In the genomic region with DNA sequence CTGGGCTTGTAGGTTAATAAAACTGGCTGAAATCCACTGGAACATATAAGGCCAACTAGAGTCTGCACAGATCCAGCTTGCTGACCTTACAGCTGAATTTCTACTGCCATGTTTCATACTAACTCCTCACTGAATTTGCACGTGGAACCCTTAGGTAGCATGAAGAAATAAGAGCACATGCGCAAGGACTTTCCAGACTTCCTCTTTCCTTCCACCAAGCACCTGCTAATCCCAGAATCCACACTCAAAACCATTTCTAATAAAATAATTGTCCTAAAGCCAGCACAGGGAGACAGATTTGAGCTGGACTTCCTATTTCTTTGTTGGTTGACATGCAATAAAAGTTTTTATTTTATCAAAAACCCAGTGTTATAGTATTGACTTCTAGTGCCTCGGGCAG, we compare ENCODE assay signal across 27 cellular contexts. TPM values are rescaled to one million over a fixed set of nuclear protein-coding genes. Genes with fewer than 3 reads are reported as not detected.
DNase-seq lines count a peak whose midpoint lies in the region; ATAC-seq, FAIRE-seq and TF ChIP-seq lines count a peak whose summit lies in the region.
"Had no signal": no experiment of that assay in that cellular context is flagged by ENCODE, and none has a peak within 500 bp of the region (broad histone marks: within the 10 kb centered on the region; RNA-seq: fewer than 3 reads in every experiment).

No MANE protein-coding gene starts in this region.

- no peaks in the 10 kb centered on the region for H3K9me3 Mint-ChIP-seq in activated CD8-positive, alpha-beta memory T cell treated with anti-CD3 and anti-CD28 coated beads, Interleukin-2, amount 10 ng/mL, durations not matched to agents 7 days and 5 days (ENCODE audit: low read depth)
- H3K9me3 Mint-ChIP-seq in osteocyte (ENCODE audit: unreplicated experiment), result no peaks in the 10 kb centered on the region
- H3K9me3 Mint-ChIP-seq: activated naive CD8-positive, alpha-beta T cell treated with anti-CD3 and anti-CD28 coated beads, Interleukin-2, amount 50 U/mL, for 24 hours; memory B cell had no signal

- intact Hi-C loops in GM12878 (cut with micrococcal nuclease; ENCODE audit: unreplicated experiment), result no loop called here
- intact Hi-C loops in Right ventricle myocardium inferior (cut with DNase I), result no loop called here

- H3K4me2 ChIP-seq in DND-41 (ENCODE audit: insufficient read depth, low read length) (no peak overlapping the region), GM12878 (ENCODE audit: control insufficient read depth, insufficient read depth) (no peak overlapping the region)
- H3K4me2 ChIP-seq: hepatocyte had no signal

- H3K4me3 Mint-ChIP-seq in activated CD8-positive, alpha-beta memory T cell treated with anti-CD3 and anti-CD28 coated beads, Interleukin-2, amount 10 ng/mL, durations not matched to agents 7 days and 5 days, result peak overlapping the region; percentile 79
- H3K4me3 Mint-ChIP-seq in osteocyte (ENCODE audit: unreplicated experiment), result peak overlapping the region; percentile 60

- BruUV-seq in GM12878 (replicated peaks; lab: Mats Ljungman, UMichigan), result no TSS peak

- H3K27ac Mint-ChIP-seq in activated CD8-positive, alpha-beta memory T cell treated with anti-CD3 and anti-CD28 coated beads, Interleukin-2, amount 10 ng/mL, durations not matched to agents 7 days and 5 days, result no peak overlapping the region
- H3K27ac Mint-ChIP-seq in osteocyte (ENCODE audit: unreplicated experiment), result no peak overlapping the region
- H3K27ac Mint-ChIP-seq: memory B cell had no signal

- TF ChIP-seq RAD21 in GM12878 (IDR thresholded peaks at IDR 0.05; ENCODE audit: insufficient read depth, low read depth, low read length), result no peak

- H4K20me1 ChIP-seq in DND-41 (ENCODE audit: insufficient read depth, low read length) (no peaks in the 10 kb centered on the region), GM12878 (ENCODE audit: control insufficient read depth, insufficient read depth) (no peaks in the 10 kb centered on the region)

- H3K4me3 ChIP-seq in DND-41 (ENCODE audit: low read depth in 1 of 2, low read length in 2 of 2) (no peak overlapping the region), GM12878 (no peak overlapping the region), gastroesophageal sphincter (no peak overlapping the region)
- H3K4me3 ChIP-seq: hepatocyte had no signal

- POLR2A ChIA-PET in GM12878 (lab: Charles Lee), result interaction anchor here (0.7 kb wide), 1 partner anchor 675 kb away, joined by 3 read pairs; no protein-coding TSS in a partner anchor

- H3K9me3 ChIP-seq in DND-41 (ENCODE audit: insufficient read depth, low read length, severe bottlenecking) (no peaks in the 10 kb centered on the region), GM12878 (replicated peaks; ENCODE audit: control insufficient read depth, insufficient read depth, low read length) (no peaks in the 10 kb centered on the region), gastroesophageal sphincter (no peaks in the 10 kb centered on the region)

- TF ChIP-seq POLR2A in GM12878 (IDR thresholded peaks at IDR 0.05; ENCODE audit: low read depth, low read length), result no peak
- TF ChIP-seq POLR2A in gastroesophageal sphincter (IDR thresholded peaks at IDR 0.05), result no peak

- TF ChIP-seq EP300 in GM12878 (IDR thresholded peaks at IDR 0.05; ENCODE audit: borderline replicate concordance in 1 of 2, control insufficient read depth in 1 of 2, low read depth in 2 of 2, low read length in 2 of 2), result no peak
- TF ChIP-seq EP300 in gastroesophageal sphincter (IDR thresholded peaks at IDR 0.05), result no peak

- RAD21 ChIA-PET in GM12878 (lab: Charles Lee; ENCODE audit: unreplicated experiment), result no interaction called here

- no peak for TF ChIP-seq CTCF in DND-41 (IDR thresholded peaks at IDR 0.05; ENCODE audit: borderline replicate concordance, extremely low read depth, low read length, poor library complexity, severe bottlenecking)
- TF ChIP-seq CTCF in GM12878 (IDR thresholded peaks at IDR 0.05 in 2 of 3, conservative IDR thresholded peaks at IDR 0.05 in 1 of 3; ENCODE audit: control insufficient read depth in 2 of 3, extremely low read depth in 1 of 3, insufficient read depth in 1 of 3, low read depth in 3 of 3, low read length in 3 of 3), result no peak
- TF ChIP-seq CTCF in osteocyte (IDR thresholded peaks at IDR 0.05), result no peak
- no peak for TF ChIP-seq CTCF in gastroesophageal sphincter (IDR thresholded peaks at IDR 0.05)

- in situ Hi-C loops in GM12878 (cut with MboI), result no loop called here

- CTCF ChIA-PET in activated CD8-positive, alpha-beta memory T cell treated with anti-CD3 and anti-CD28 coated beads, Interleukin-2, amount 10 ng/mL, durations not matched to agents 7 days and 5 days (lab: Charles Lee), result no interaction called here
- CTCF ChIA-PET in GM12878 (lab: Yijun Ruan, JAX), result interaction anchor here (1.1 kb wide), 1 partner anchor 405 kb away, joined by 3 read pairs; no protein-coding TSS in a partner anchor

- no peak for FAIRE-seq in GM12878 (lab: Jason Lieb, UNC)
- FAIRE-seq: small intestine had no signal

- DNase-seq in activated CD8-positive, alpha-beta memory T cell treated with anti-CD3 and anti-CD28 coated beads, Interleukin-2, amount 10 ng/mL, durations not matched to agents 7 days and 5 days, result no peak
- no peak for DNase-seq in activated CD8-positive, alpha-beta memory T cell treated with anti-CD3 and anti-CD28 coated beads for 24 hours
- DNase-seq in DND-41 (no peak), GM12878 (ENCODE audit: low read depth, low spot score) (no peak), osteocyte (ENCODE audit: extremely low spot score, unreplicated experiment) (no peak), Right ventricle myocardium inferior (ENCODE audit: missing footprints) (no peak)
- DNase-seq: activated naive CD8-positive, alpha-beta T cell treated with anti-CD3 and anti-CD28 coated beads, Interleukin-2, amount 50 U/mL, for 24 hours; EL; H7; NCI-H1105 treated with DMSO at 0.1 percent for 48 hours; NCI-H2029; NCI-H345; NCI-H774; retina; small intestine; stimulated activated CD4-positive, alpha-beta T cell treated with anti-CD3 and anti-CD28 coated beads, Interleukin-1b, Interleukin-23, amount 100 ng/mL, for 48 hours had no signal

- H3K36me3 ChIP-seq in DND-41 (ENCODE audit: insufficient read depth, low read length) (no peaks in the 10 kb centered on the region), GM12878 (ENCODE audit: control insufficient read depth in 2 of 2, insufficient read depth in 2 of 2, low read length in 1 of 2) (no peaks in the 10 kb centered on the region), gastroesophageal sphincter (no peaks in the 10 kb centered on the region)

- peak overlapping the region; percentile 98; the same call in 1 of the 2 replicates for H2AFZ ChIP-seq in DND-41 (ENCODE audit: low read depth, low read length)
- no peak overlapping the region for H2AFZ ChIP-seq in GM12878 (ENCODE audit: control insufficient read depth, low read depth, low read length)
- H2AFZ ChIP-seq: hepatocyte had no signal

- H3K36me3 Mint-ChIP-seq in activated CD8-positive, alpha-beta memory T cell treated with anti-CD3 and anti-CD28 coated beads, Interleukin-2, amount 10 ng/mL, durations not matched to agents 7 days and 5 days, result peaks cover 2% of the 10 kb centered on the region
- H3K36me3 Mint-ChIP-seq in osteocyte (ENCODE audit: unreplicated experiment), result no peaks in the 10 kb centered on the region

- SMC1A ChIA-PET in GM12878 (lab: Charles Lee; ENCODE audit: uncharacterized antibody, unreplicated experiment), result interaction anchor here (0.7 kb wide), 1 partner anchor 35 kb away, joined by 4 read pairs; no protein-coding TSS in a partner anchor

- peaks cover 17% of the 10 kb centered on the region for H3K27me3 Mint-ChIP-seq in activated CD8-positive, alpha-beta memory T cell treated with anti-CD3 and anti-CD28 coated beads, Interleukin-2, amount 10 ng/mL, durations not matched to agents 7 days and 5 days
- peaks cover 5% of the 10 kb centered on the region for H3K27me3 Mint-ChIP-seq in osteocyte (ENCODE audit: unreplicated experiment)
- H3K27me3 Mint-ChIP-seq: activated naive CD8-positive, alpha-beta T cell treated with anti-CD3 and anti-CD28 coated beads, Interleukin-2, amount 50 U/mL, for 24 hours had no signal

- H3K27ac ChIP-seq in DND-41 (ENCODE audit: low read length) (no peak overlapping the region), GM12878 (ENCODE audit: control insufficient read depth, insufficient read depth) (no peak overlapping the region), gastroesophageal sphincter (no peak overlapping the region)
- H3K27ac ChIP-seq: hepatocyte had no signal

- ATAC-seq in activated CD8-positive, alpha-beta memory T cell treated with anti-CD3 and anti-CD28 coated beads, Interleukin-2, amount 10 ng/mL, durations not matched to agents 7 days and 5 days, result no peak
- no peak for ATAC-seq in DND-41 (ENCODE audit: insufficient read depth, low read depth)
- no peak for ATAC-seq in GM12878
- no peak for ATAC-seq in HG03095 (IDR thresholded peaks at IDR 0.05; ENCODE audit: unreplicated experiment)
- no peak for ATAC-seq in Right ventricle myocardium inferior
- ATAC-seq in gastroesophageal sphincter, result no peak
- ATAC-seq: activated naive CD8-positive, alpha-beta T cell treated with anti-CD3 and anti-CD28 coated beads, Interleukin-2, amount 50 U/mL, for 24 hours; SK-N-SH treated with all-trans-retinoic acid at 6 μM for 48 hours had no signal

- no peaks in the 10 kb centered on the region for H3K79me2 ChIP-seq in DND-41 (ENCODE audit: insufficient read depth, low read length)
- H3K79me2 ChIP-seq in GM12878 (ENCODE audit: control insufficient read depth, insufficient read depth, low read length), result no peaks in the 10 kb centered on the region
- H3K79me2 ChIP-seq: hepatocyte had no signal

- H3K4me1 ChIP-seq in DND-41 (ENCODE audit: insufficient read depth, low read length) (peaks cover 22% of the 10 kb centered on the region), GM12878 (ENCODE audit: control insufficient read depth, insufficient read depth, low read length) (no peaks in the 10 kb centered on the region), gastroesophageal sphincter (peaks cover 0 to 18% (median 3%) of the 10 kb centered on the region in 3 donors)

- 76% methylated on average over 3 of the region's 3 CpGs for WGBS in GM12878 (ENCODE audit: insufficient coverage, insufficient replicate concordance, low lambda C conversion rate, missing lambda C conversion rate)
- 84 to 93% methylated on average over 3 of the region's 3 CpGs for WGBS in gastroesophageal sphincter (ENCODE audit: low coverage in 1 of 2), 2 donors

- peaks cover 19% of the 10 kb centered on the region for H3K4me1 Mint-ChIP-seq in activated CD8-positive, alpha-beta memory T cell treated with anti-CD3 and anti-CD28 coated beads, Interleukin-2, amount 10 ng/mL, durations not matched to agents 7 days and 5 days
- H3K4me1 Mint-ChIP-seq in osteocyte (ENCODE audit: unreplicated experiment), result peaks cover 5% of the 10 kb centered on the region

- H3K27me3 ChIP-seq in DND-41 (ENCODE audit: insufficient read depth, low read length, poor library complexity) (no peaks in the 10 kb centered on the region), GM12878 (replicated peaks in 1 of 2; ENCODE audit: control insufficient read depth in 2 of 2, insufficient read depth in 2 of 2, low read length in 1 of 2) (no peaks in the 10 kb centered on the region), gastroesophageal sphincter (no peaks in the 10 kb centered on the region)
- H3K27me3 ChIP-seq: hepatocyte had no signal

- H3K9ac ChIP-seq in DND-41 (ENCODE audit: low read depth, low read length), result no peak overlapping the region
- no peak overlapping the region for H3K9ac ChIP-seq in GM12878 (ENCODE audit: control insufficient read depth, insufficient read depth, low read length)

RNA-seq across cellular contexts. Expression of gene NPVF, which starts 46.7 kb away (rescaled TPM):
- not detected for total RNA-seq in activated CD8-positive, alpha-beta memory T cell treated with anti-CD3 and anti-CD28 coated beads, Interleukin-2, amount 10 ng/mL, durations not matched to agents 7 days and 5 days
- total RNA-seq in GM12878 (2013; cell fraction: nucleolus; rRNA removed), result not detected in 2 replicates
- not detected in 2 replicates for total RNA-seq in GM12878 (2014; rRNA removed)
- total RNA-seq in GM12878 (2014; rRNA removed; fragmentation: Illumina TruSeq; extraction: Trizol), result not detected in 2 replicates
- not detected in 2 replicates for total RNA-seq in GM12878 (2021)
- not detected for polyA plus RNA-seq in GM12878 (2011; ENCODE audit: low read depth)
- not detected in 2 replicates for polyA plus RNA-seq in GM12878 (2011; rRNA removed)
- not detected in 2 replicates for polyA plus RNA-seq in GM12878 (2011; cell fraction: cytosol; rRNA removed)
- polyA plus RNA-seq in GM12878 (2011; cell fraction: nucleus; rRNA removed), result not detected in 2 replicates
- not detected in 2 replicates for polyA plus RNA-seq in GM12878 (2012)
- not detected in 2 replicates for polyA plus RNA-seq in GM12878 (2014; fragmentation: Illumina TruSeq; extraction: Trizol)
- polyA plus RNA-seq in GM12878 (2014; fragmentation: Nextera tagmentation; extraction: Ambion mirVana), result not detected
- not detected in 2 replicates for polyA plus RNA-seq in GM12878 (2014; rRNA removed)
- polyA plus RNA-seq in GM12878 (2016; fragmentation: Nextera tagmentation; extraction: Ambion mirVana), result not detected
- not detected in 2 replicates for polyA minus RNA-seq in GM12878 (2011; rRNA and poly(A)+ RNA removed)
- not detected in 2 replicates for polyA minus RNA-seq in GM12878 (2011; cell fraction: cytosol; rRNA and poly(A)+ RNA removed)
- polyA minus RNA-seq in GM12878 (2011; cell fraction: nucleus; rRNA and poly(A)+ RNA removed), result not detected in 2 replicates
- total RNA-seq in osteocyte, result not detected in 2 replicates
- total RNA-seq in Right ventricle myocardium inferior, result not detected
- total RNA-seq in gastroesophageal sphincter, result not detected
- total RNA-seq: epithelial cell of proximal tubule, fibroblast of villous mesenchyme, H7, hepatocyte, OCI-LY7, osteoblast, ureter had no signal
- polyA plus RNA-seq: BJ, hepatocyte, small intestine had no signal

RNA-seq across cellular contexts. Expression of gene CYCS, which starts 56.5 kb away (rescaled TPM):
- 100 to 1,000 TPM; 137 to 160 TPM for total RNA-seq in activated CD8-positive, alpha-beta memory T cell treated with anti-CD3 and anti-CD28 coated beads, Interleukin-2, amount 10 ng/mL, durations not matched to agents 7 days and 5 days
- 33.1 and 34.4 TPM in 2 replicates for total RNA-seq in GM12878 (2013; cell fraction: nucleolus; rRNA removed)
- 113 and 149 TPM in 2 replicates for total RNA-seq in GM12878 (2014; rRNA removed)
- total RNA-seq in GM12878 (2014; rRNA removed; fragmentation: Illumina TruSeq; extraction: Trizol), result 199 and 221 TPM in 2 replicates
- 238 and 241 TPM in 2 replicates for total RNA-seq in GM12878 (2021)
- 48.2 TPM for polyA plus RNA-seq in GM12878 (2011; ENCODE audit: low read depth)
- polyA plus RNA-seq in GM12878 (2011; rRNA removed), result 150 and 272 TPM in 2 replicates
- polyA plus RNA-seq in GM12878 (2011; cell fraction: cytosol; rRNA removed), result 26.3 and 38.7 TPM in 2 replicates
- 27.8 and 30.2 TPM in 2 replicates for polyA plus RNA-seq in GM12878 (2011; cell fraction: nucleus; rRNA removed)
- 110 and 115 TPM in 2 replicates for polyA plus RNA-seq in GM12878 (2012)
- polyA plus RNA-seq in GM12878 (2014; fragmentation: Illumina TruSeq; extraction: Trizol), result 475 and 485 TPM in 2 replicates
- 100 to 1,000 TPM; 641 to 952 TPM for polyA plus RNA-seq in GM12878 (2014; fragmentation: Nextera tagmentation; extraction: Ambion mirVana)
- 130 and 188 TPM in 2 replicates for polyA plus RNA-seq in GM12878 (2014; rRNA removed)
- 100 to 1,000 TPM; 674 to 685 TPM for polyA plus RNA-seq in GM12878 (2016; fragmentation: Nextera tagmentation; extraction: Ambion mirVana)
- polyA minus RNA-seq in GM12878 (2011; rRNA and poly(A)+ RNA removed), result 14.2 and 24.3 TPM in 2 replicates
- polyA minus RNA-seq in GM12878 (2011; cell fraction: cytosol; rRNA and poly(A)+ RNA removed), result 17.2 and 25.3 TPM in 2 replicates
- 15.6 and 31.4 TPM in 2 replicates for polyA minus RNA-seq in GM12878 (2011; cell fraction: nucleus; rRNA and poly(A)+ RNA removed)
- 61.3 and 65.2 TPM in 2 replicates for total RNA-seq in osteocyte
- 699 TPM for total RNA-seq in Right ventricle myocardium inferior
- total RNA-seq in gastroesophageal sphincter, result 10 to 100 TPM; 44.2 to 61.2 (median 48.5) TPM
